38 cellular contexts compared by ENCODE assay signal in genomic region chr19:35818445-35818844, GRCh38. TPM values are rescaled to one million over a fixed set of nuclear protein-coding genes. Genes with fewer than 3 reads are reported as not detected.
"Had no signal": no experiment of that assay in that cellular context is flagged by ENCODE, and none has a peak within 500 bp of the region (broad histone marks: within the 10 kb centered on the region; RNA-seq: fewer than 3 reads in every experiment).

No MANE protein-coding gene starts in this region.

- H3K27ac Mint-ChIP-seq: activated CD4-positive, alpha-beta memory T cell treated with anti-CD3 and anti-CD28 coated beads, Interleukin-2, amount 10 ng/mL, durations not matched to agents 7 days and 5 days; activated CD4-positive, alpha-beta T cell treated with anti-CD3 and anti-CD28 coated beads, Interleukin-2, amount 10 ng/mL, durations not matched to agents 7 days and 5 days; activated CD8-positive, alpha-beta memory T cell treated with anti-CD3 and anti-CD28 coated beads, Interleukin-2, amount 10 ng/mL, durations not matched to agents 7 days and 5 days; activated naive CD4-positive, alpha-beta T cell treated with anti-CD3 and anti-CD28 coated beads, Interleukin-2, amount 10 ng/mL, durations not matched to agents 7 days and 5 days; activated naive CD4-positive, alpha-beta T cell treated with anti-CD3 and anti-CD28 coated beads, Interleukin-2, amount 50 U/mL, for 72 hours; activated naive CD8-positive, alpha-beta T cell treated with anti-CD3 and anti-CD28 coated beads, Interleukin-2, amount 10 ng/mL, durations not matched to agents 7 days and 5 days; brain; WTC11 had no signal

- H3K9me3 Mint-ChIP-seq: activated CD4-positive, alpha-beta memory T cell treated with anti-CD3 and anti-CD28 coated beads, Interleukin-2, amount 10 ng/mL, durations not matched to agents 7 days and 5 days; activated CD4-positive, alpha-beta T cell treated with anti-CD3 and anti-CD28 coated beads, Interleukin-2, amount 10 ng/mL, durations not matched to agents 7 days and 5 days; activated naive CD4-positive, alpha-beta T cell treated with anti-CD3 and anti-CD28 coated beads, Interleukin-2, amount 50 U/mL, for 72 hours; activated naive CD8-positive, alpha-beta T cell treated with anti-CD3 and anti-CD28 coated beads, Interleukin-2, amount 10 ng/mL, durations not matched to agents 7 days and 5 days had no signal

- ATAC-seq: activated CD8-positive, alpha-beta memory T cell treated with anti-CD3 and anti-CD28 coated beads, Interleukin-2, amount 10 ng/mL, durations not matched to agents 7 days and 5 days; activated naive CD4-positive, alpha-beta T cell treated with anti-CD3 and anti-CD28 coated beads, Interleukin-2, amount 50 U/mL, for 72 hours; gastroesophageal sphincter; heart right ventricle; WTC11 had no signal

- H3K4me3 ChIP-seq: ascending aorta, breast epithelium, cardiac muscle cell, colonic mucosa, esophagus squamous epithelium, gastroesophageal sphincter, heart right ventricle had no signal

- H3K4me3 Mint-ChIP-seq: activated CD4-positive, alpha-beta memory T cell treated with anti-CD3 and anti-CD28 coated beads, Interleukin-2, amount 10 ng/mL, durations not matched to agents 7 days and 5 days; activated CD4-positive, alpha-beta T cell treated with anti-CD3 and anti-CD28 coated beads, Interleukin-2, amount 10 ng/mL, durations not matched to agents 7 days and 5 days; activated CD8-positive, alpha-beta memory T cell treated with anti-CD3 and anti-CD28 coated beads, Interleukin-2, amount 10 ng/mL, durations not matched to agents 7 days and 5 days; activated naive CD4-positive, alpha-beta T cell treated with anti-CD3 and anti-CD28 coated beads, Interleukin-2, amount 10 ng/mL, durations not matched to agents 7 days and 5 days; activated naive CD8-positive, alpha-beta T cell treated with anti-CD3 and anti-CD28 coated beads, Interleukin-2, amount 10 ng/mL, durations not matched to agents 7 days and 5 days; brain; WTC11 had no signal

- FAIRE-seq: endometrium, endothelial cell of umbilical vein had no signal

- H3K27ac ChIP-seq: ascending aorta, breast epithelium, cardiac muscle cell, colonic mucosa, epithelial cell of prostate, esophagus squamous epithelium, gastroesophageal sphincter, heart right ventricle had no signal

- H3K36me3 ChIP-seq: ascending aorta, breast epithelium, cardiac muscle cell, colonic mucosa, esophagus squamous epithelium, gastroesophageal sphincter, heart right ventricle had no signal

- H3K4me1 Mint-ChIP-seq: activated CD4-positive, alpha-beta T cell treated with anti-CD3 and anti-CD28 coated beads, Interleukin-2, amount 10 ng/mL, durations not matched to agents 7 days and 5 days; activated naive CD4-positive, alpha-beta T cell treated with anti-CD3 and anti-CD28 coated beads, Interleukin-2, amount 10 ng/mL, durations not matched to agents 7 days and 5 days had no signal

- DNase-seq: activated CD4-positive, alpha-beta memory T cell treated with anti-CD3 and anti-CD28 coated beads, Interleukin-2, amount 10 ng/mL, durations not matched to agents 7 days and 5 days; activated CD4-positive, alpha-beta T cell treated with anti-CD3 and anti-CD28 coated beads for 1 hour; activated CD4-positive, alpha-beta T cell treated with anti-CD3 and anti-CD28 coated beads for 4 hours; activated CD4-positive, alpha-beta T cell treated with anti-CD3 and anti-CD28 coated beads, Interleukin-2, amount 10 ng/mL, durations not matched to agents 7 days and 5 days; activated CD4-positive, alpha-beta T cell treated with anti-CD3 and anti-CD28 coated beads, Interleukin-2, amount 50 U/mL, for 4 hours; activated CD8-positive, alpha-beta memory T cell treated with anti-CD3 and anti-CD28 coated beads, Interleukin-2, amount 10 ng/mL, durations not matched to agents 7 days and 5 days; activated CD8-positive, alpha-beta memory T cell treated with anti-CD3 and anti-CD28 coated beads, Interleukin-2, amount 50 U/mL, for 4 hours; activated gamma-delta T cell; activated naive CD4-positive, alpha-beta T cell; activated naive CD4-positive, alpha-beta T cell treated with anti-CD3 and anti-CD28 coated beads, Interleukin-2, amount 10 ng/mL, durations not matched to agents 7 days and 5 days; activated naive CD8-positive, alpha-beta T cell treated with anti-CD3 and anti-CD28 coated beads, Interleukin-2, amount 10 ng/mL, durations not matched to agents 7 days and 5 days; activated T-cell treated with anti-CD3 and anti-CD28 coated beads, Interleukin-2, amount 50 U/mL, for 1 hour; activated T-cell treated with anti-CD3 and anti-CD28 coated beads, Interleukin-2, amount 50 U/mL, for 48 hours; central memory CD4-positive, alpha-beta T cell; cerebellar nuclear complex; colonic mucosa; effector CD8-positive, alpha-beta T cell; esophagus squamous epithelium; foreskin melanocyte; heart right ventricle; T-helper 2 cell had no signal

- H3K4me1 ChIP-seq: ascending aorta, breast epithelium, colonic mucosa, esophagus squamous epithelium, gastroesophageal sphincter, heart right ventricle had no signal

- H3K9me3 ChIP-seq: ascending aorta, breast epithelium, colonic mucosa, esophagus squamous epithelium, gastroesophageal sphincter had no signal

- H3K36me3 Mint-ChIP-seq: activated CD8-positive, alpha-beta memory T cell treated with anti-CD3 and anti-CD28 coated beads, Interleukin-2, amount 10 ng/mL, durations not matched to agents 7 days and 5 days; activated naive CD4-positive, alpha-beta T cell treated with anti-CD3 and anti-CD28 coated beads, Interleukin-2, amount 10 ng/mL, durations not matched to agents 7 days and 5 days; activated naive CD4-positive, alpha-beta T cell treated with anti-CD3 and anti-CD28 coated beads, Interleukin-2, amount 50 U/mL, for 72 hours; activated naive CD8-positive, alpha-beta T cell treated with anti-CD3 and anti-CD28 coated beads, Interleukin-2, amount 10 ng/mL, durations not matched to agents 7 days and 5 days; brain; WTC11 had no signal

- H3K27me3 ChIP-seq: ascending aorta, cardiac muscle cell, colonic mucosa had no signal

RNA-seq across cellular contexts. Expression of gene PRODH2, which starts 5.8 kb away (rescaled TPM):
- total RNA-seq: activated CD4-positive, alpha-beta memory T cell treated with anti-CD3 and anti-CD28 coated beads, Interleukin-2, amount 10 ng/mL, durations not matched to agents 7 days and 5 days; activated CD4-positive, alpha-beta T cell treated with anti-CD3 and anti-CD28 coated beads, Interleukin-2, amount 10 ng/mL, durations not matched to agents 7 days and 5 days; activated CD8-positive, alpha-beta memory T cell treated with anti-CD3 and anti-CD28 coated beads for 36 hours; activated CD8-positive, alpha-beta memory T cell treated with anti-CD3 and anti-CD28 coated beads, Interleukin-2, amount 10 ng/mL, durations not matched to agents 7 days and 5 days; activated naive CD4-positive, alpha-beta T cell treated with anti-CD3 and anti-CD28 coated beads, Interleukin-2, amount 50 U/mL, for 72 hours; activated naive CD8-positive, alpha-beta T cell treated with anti-CD3 and anti-CD28 coated beads, Interleukin-2, amount 10 ng/mL, durations not matched to agents 7 days and 5 days; ascending aorta; breast epithelium; colonic mucosa; dermis microvascular lymphatic vessel endothelial cell; endothelial cell of umbilical vein; esophagus squamous epithelium; fibroblast of lung; fibroblast of villous mesenchyme; gastroesophageal sphincter; glomerular endothelial cell; heart right ventricle; T-helper 1 cell treated with Interleukin-12 subunit alpha and Interleukin-12 subunit beta and Interleukin-4 antibody, amounts not matched to agents 30 ng/mL and 1 ng/mL, for 36 hours; WTC11 had no signal
- polyA plus RNA-seq: cardiac muscle cell, endothelial cell of umbilical vein, esophagus, fibroblast of lung, heart right ventricle had no signal

RNA-seq across cellular contexts. Expression of gene NPHS1, which starts 33.9 kb away (rescaled TPM):
- total RNA-seq: activated CD4-positive, alpha-beta memory T cell treated with anti-CD3 and anti-CD28 coated beads, Interleukin-2, amount 10 ng/mL, durations not matched to agents 7 days and 5 days; activated CD4-positive, alpha-beta T cell treated with anti-CD3 and anti-CD28 coated beads, Interleukin-2, amount 10 ng/mL, durations not matched to agents 7 days and 5 days; activated CD8-positive, alpha-beta memory T cell treated with anti-CD3 and anti-CD28 coated beads for 36 hours; activated CD8-positive, alpha-beta memory T cell treated with anti-CD3 and anti-CD28 coated beads, Interleukin-2, amount 10 ng/mL, durations not matched to agents 7 days and 5 days; ascending aorta; colonic mucosa; dermis microvascular lymphatic vessel endothelial cell; endothelial cell of umbilical vein; esophagus squamous epithelium; fibroblast of lung; fibroblast of villous mesenchyme; gastroesophageal sphincter; glomerular endothelial cell; T-helper 1 cell treated with Interleukin-12 subunit alpha and Interleukin-12 subunit beta and Interleukin-4 antibody, amounts not matched to agents 30 ng/mL and 1 ng/mL, for 36 hours had no signal
- polyA plus RNA-seq: endothelial cell of umbilical vein, esophagus, fibroblast of lung, heart right ventricle had no signal

RNA-seq across cellular contexts. Expression of gene KIRREL2, which starts 38.3 kb away (rescaled TPM):
- total RNA-seq: ascending aorta, dermis microvascular lymphatic vessel endothelial cell, endothelial cell of umbilical vein, gastroesophageal sphincter, glomerular endothelial cell had no signal
- polyA plus RNA-seq: endothelial cell of umbilical vein, fibroblast of lung, heart right ventricle had no signal
